24 cellular contexts compared by ENCODE assay signal in genomic region chr6:124433369-124434064, GRCh38.
DNase-seq lines count a peak whose midpoint lies in the region; ATAC-seq and TF ChIP-seq lines count a peak whose summit lies in the region.
"Had no signal": no experiment of that assay in that cellular context is flagged by ENCODE, and none has a peak within 500 bp of the region (broad histone marks: within the 10 kb centered on the region; RNA-seq: fewer than 3 reads in every experiment).

No MANE protein-coding gene starts in this region.

- no peak overlapping the region for H3K4me3 ChIP-seq in psoas muscle
- H3K4me3 ChIP-seq: adrenal gland, hepatocyte, mucosa of descending colon, smooth muscle cell, tibial nerve had no signal

- intact Hi-C loops in psoas muscle (cut with DNase I): no loop called here

- DNase-seq in DMS153 treated with DMSO at 0.1 percent for 48 hours (lab: John Stamatoyannopoulos, UW; ENCODE audit: unreplicated experiment) (peak; percentile 82), NCI-H1092 treated with DMSO at 0.1 percent for 48 hours (lab: John Stamatoyannopoulos, UW) (peak; percentile 54), NCI-H2171 (lab: John Stamatoyannopoulos, UW) (peak; percentile 10), astrocyte of the hippocampus (ENCODE audit: low read depth, low spot score) (peak; percentile 33), psoas muscle (no peak), T1000 (lab: John Stamatoyannopoulos, UW) (no peak), MV-4-11 (lab: John Stamatoyannopoulos, UW) (no peak), HT-29 (ENCODE audit: low spot score) (no peak)
- DNase-seq: activated CD4-positive, alpha-beta T cell treated with anti-CD3 and anti-CD28 coated beads, Interleukin-2, amount 50 U/mL, for 48 hours; adrenal gland; CD4-positive, alpha-beta T cell; DND-41; erythroblast; foreskin melanocyte; H9; mucosa of descending colon; SK-N-SH; stimulated activated CD4-positive, alpha-beta T cell treated with anti-CD3 and anti-CD28 coated beads, Interleukin-2, amount 100 ng/mL, for 48 hours; stimulated activated naive CD8-positive, alpha-beta T cell treated with anti-CD3 and anti-CD28 coated beads, Interleukin-15, amount 100 ng/mL, for 72 hours had no signal

- H3K36me3 ChIP-seq in psoas muscle (ENCODE audit: insufficient read depth in 1 of 2, low read depth in 1 of 2): no peaks in the 10 kb centered on the region
- H3K36me3 ChIP-seq: adrenal gland, tibial nerve had no signal

- no peaks in the 10 kb centered on the region for H3K9me3 ChIP-seq in psoas muscle
- H3K9me3 ChIP-seq: adrenal gland, mucosa of descending colon, SK-N-SH, tibial nerve had no signal

- H3K27me3 ChIP-seq in psoas muscle (ENCODE audit: insufficient read depth in 3 of 3, low read length in 2 of 3): no peaks in the 10 kb centered on the region
- H3K27me3 ChIP-seq: adrenal gland, hepatocyte, tibial nerve had no signal

- H3K27ac ChIP-seq in psoas muscle: no peak overlapping the region
- H3K27ac ChIP-seq: adrenal gland, hepatocyte, KMS-11, tibial nerve had no signal

- no peak for TF ChIP-seq CTCF in psoas muscle (IDR thresholded peaks at IDR 0.05)

- H3K4me1 ChIP-seq in psoas muscle: no peaks in the 10 kb centered on the region
- H3K4me1 ChIP-seq: adrenal gland, tibial nerve had no signal

- 69 to 77% (median 75%) methylated on average over 6 of the region's 6 CpGs for WGBS in psoas muscle, 3 donors

- no peak for ATAC-seq in psoas muscle
- ATAC-seq: mucosa of descending colon; stimulated activated naive CD8-positive, alpha-beta T cell treated with anti-CD3 and anti-CD28 coated beads, Interleukin-15, amount 100 ng/mL, for 72 hours; WTC11 had no signal

Comparison
In these comparisons a context has a peak if more than half of its experiments do, and no peak if none do; other contexts are left out.
1. DNase-seq: peak in DMS153 treated with DMSO at 0.1 percent for 48 hours (single experiment), NCI-H1092 treated with DMSO at 0.1 percent for 48 hours (single experiment), NCI-H2171 (single experiment) and astrocyte of the hippocampus (single experiment); none in psoas muscle (0 of 2), T1000 (single experiment), MV-4-11 (single experiment) and HT-29 (single experiment).